ENCODE assay signal across 11 cellular contexts in genomic region chr3:7897643-7898042, GRCh38.
DNase-seq lines count a peak whose midpoint lies in the region; TF ChIP-seq lines count a peak whose summit lies in the region.
"Had no signal": no experiment of that assay in that cellular context is flagged by ENCODE, and none has a peak within 500 bp of the region (broad histone marks: within the 10 kb centered on the region; RNA-seq: fewer than 3 reads in every experiment).

No MANE protein-coding gene starts in this region.

- H3K36me3 Mint-ChIP-seq in endothelial cell (ENCODE audit: low read depth, unreplicated experiment) = no peaks in the 10 kb centered on the region
- H3K36me3 Mint-ChIP-seq: CD8-positive, alpha-beta memory T cell had no signal

- no peaks in the 10 kb centered on the region for H3K9me3 Mint-ChIP-seq in endothelial cell (ENCODE audit: unreplicated experiment)

- H3K4me1 Mint-ChIP-seq in endothelial cell (ENCODE audit: unreplicated experiment) = no peaks in the 10 kb centered on the region
- H3K4me1 Mint-ChIP-seq: CD8-positive, alpha-beta memory T cell had no signal

- no peak for TF ChIP-seq CTCF in endothelial cell (IDR thresholded peaks at IDR 0.05; ENCODE audit: unreplicated experiment)

- H3K4me3 Mint-ChIP-seq in endothelial cell (ENCODE audit: unreplicated experiment) = no peak overlapping the region
- H3K4me3 Mint-ChIP-seq: CD8-positive, alpha-beta memory T cell had no signal

- H3K27ac ChIP-seq in substantia nigra (ENCODE audit: low read depth, low read length, poor library complexity, severe bottlenecking) = peak overlapping the region; percentile 77
- H3K27ac ChIP-seq: A549, BLaER1, GM23248 had no signal

- peak; percentile 46 for DNase-seq in foreskin melanocyte
- peak; percentile 48 for DNase-seq in midbrain (lab: John Stamatoyannopoulos, UW)
- DNase-seq in substantia nigra (lab: John Stamatoyannopoulos, UW) = peak in 28 of 49 donors; percentile 1 to 72 (median 9)
- no peak for DNase-seq in endothelial cell (ENCODE audit: low spot score)
- no peak for DNase-seq in stimulated activated CD4-positive, alpha-beta T cell treated with anti-CD3 and anti-CD28 coated beads, Interleukin-12 subunit alpha, Interleukin-12 subunit beta, amount 100 ng/mL, for 4 hours
- no peak for DNase-seq in DMS 273 (lab: John Stamatoyannopoulos, UW; ENCODE audit: unreplicated experiment)
- DNase-seq: CD8-positive, alpha-beta memory T cell; DMS 273 treated with DMSO at 0.1 percent for 48 hours; GM23248 had no signal

- H3K27ac Mint-ChIP-seq in endothelial cell (ENCODE audit: unreplicated experiment) = no peak overlapping the region
- H3K27ac Mint-ChIP-seq: CD8-positive, alpha-beta memory T cell had no signal

- peaks cover 2% of the 10 kb centered on the region for H3K27me3 Mint-ChIP-seq in endothelial cell (ENCODE audit: unreplicated experiment)

Comparison
In these comparisons a context has a peak if more than half of its experiments do, and no peak if none do; other contexts are left out.
1. DNase-seq: peak in foreskin melanocyte (single experiment), midbrain (single experiment) and substantia nigra (28 of 49); none in endothelial cell (single experiment), stimulated activated CD4-positive, alpha-beta T cell treated with anti-CD3 and anti-CD28 coated beads, Interleukin-12 subunit alpha, Interleukin-12 subunit beta, amount 100 ng/mL, for 4 hours (single experiment) and DMS 273 (single experiment).